Comparison of ENCODE assay signal across 7 cellular contexts in genomic region chr3:142581070-142581469, GRCh38. TPM values are rescaled to one million over a fixed set of nuclear protein-coding genes. Genes with fewer than 3 reads are reported as not detected.
DNase-seq lines count a peak whose midpoint lies in the region; ATAC-seq, FAIRE-seq and TF ChIP-seq lines count a peak whose summit lies in the region.
"Not testable (repeated sequence)": the region's sequence is repeated elsewhere in the genome, so short reads cannot be mapped to it uniquely, and the experiment has no call there.

No MANE protein-coding gene starts in this region.

- CTCF ChIA-PET in WTC11 (lab: Charles Lee) = interaction anchor here (0.6 to 1.0 kb wide), 2 partner anchors 248 to 1349 kb away, joined by 3 read pairs; no protein-coding TSS in a partner anchor
- CTCF ChIA-PET in H1 (lab: Charles Lee; ENCODE audit: partially characterized antibody) = interaction anchor here (0.6 to 1.3 kb wide), 3 partner anchors 11 to 100 kb away, joined by 3 to 4 read pairs (median 3); no protein-coding TSS in a partner anchor
- CTCF ChIA-PET in HepG2 (lab: Yijun Ruan, JAX; ENCODE audit: low intra/inter-chr PET ratio, low total read pairs) = not testable (repeated sequence)

- H4K91ac ChIP-seq in H1 (replicated peaks; ENCODE audit: insufficient read length, low read length) = not testable (repeated sequence)

- not testable (repeated sequence) for H4K20me1 ChIP-seq in GM23338 (replicated peaks; ENCODE audit: insufficient read depth); H1 (replicated peaks in 1 of 2; ENCODE audit: control insufficient read depth in 1 of 2, insufficient read depth in 2 of 2, low read length in 2 of 2); HepG2 (ENCODE audit: insufficient read depth, low read length)

- not testable (repeated sequence) for H2BK5ac ChIP-seq in H1 (ENCODE audit: low read depth, low read length)

- H3K27me3 ChIP-seq in GM23338 (ENCODE audit: insufficient read depth); HUES6 (ENCODE audit: control insufficient read depth, insufficient read depth, low read length); H1 (replicated peaks in 1 of 4; ENCODE audit: control insufficient read depth in 3 of 4, extremely low read depth in 1 of 4, insufficient read depth in 3 of 4, low read length in 3 of 4); HepG2 (ENCODE audit: control insufficient read depth in 1 of 2, insufficient read depth in 2 of 2, low read length in 2 of 2): not testable (repeated sequence)

- not testable (repeated sequence) for H3K27me3 Mint-ChIP-seq in GM23338 (ENCODE audit: insufficient read depth, low read depth, poor library complexity); WTC11 (ENCODE audit: low read depth); progenitor cell of endocrine pancreas

- not testable (repeated sequence) for H3K9me3 Mint-ChIP-seq in GM23338; WTC11; progenitor cell of endocrine pancreas (ENCODE audit: low read depth)

- not testable (repeated sequence) for H3K4me3 ChIP-seq in GM23338; HUES6 (ENCODE audit: low read depth, low read length); H1 (ENCODE audit: extremely low read depth in 1 of 4, insufficient read depth in 2 of 4, low read depth in 3 of 4, low read length in 4 of 4)
- H3K4me3 ChIP-seq in fibroblast of villous mesenchyme (ENCODE audit: low read depth, low read length) (peak overlapping the region; percentile 14), HepG2 (replicated peaks in 1 of 3; ENCODE audit: insufficient read depth in 1 of 3, low read depth in 2 of 3, low read length in 3 of 3) (peak overlapping the region; percentile 44 to 59 (median 53))

- H3K18ac ChIP-seq in H1 (ENCODE audit: extremely low read depth, low read length) = not testable (repeated sequence)

- H3K27ac ChIP-seq in GM23338 (ENCODE audit: low read depth) = peak overlapping the region; percentile 3; the same call in 1 of the 2 replicates
- H3K27ac ChIP-seq in HUES6 (ENCODE audit: low read depth, low read length) = peak overlapping the region; percentile 19; the same call in 1 of the 2 replicates
- not testable (repeated sequence) for H3K27ac ChIP-seq in H1 (ENCODE audit: low read depth, low read length); HepG2 (ENCODE audit: extremely low read length, insufficient read depth, low read length)

- H4K5ac ChIP-seq in H1 (ENCODE audit: insufficient read length, low read depth, low read length) = not testable (repeated sequence)

- H2AK5ac ChIP-seq in H1 (ENCODE audit: low read depth, low read length) = not testable (repeated sequence)

- H3K27ac Mint-ChIP-seq in GM23338 (peak overlapping the region; percentile 61), WTC11 (peak overlapping the region; percentile 48; the same call in 1 of the 2 replicates), progenitor cell of endocrine pancreas (peak overlapping the region; percentile 22)

- not testable (repeated sequence) for FAIRE-seq in H1 (lab: Jason Lieb, UNC); HepG2 (lab: Jason Lieb, UNC)

- ATAC-seq in GM23338, WTC11, HepG2: not testable (repeated sequence)

- H3K4me1 Mint-ChIP-seq in GM23338 = peaks cover 21% of the 10 kb centered on the region
- peaks cover 25% of the 10 kb centered on the region for H3K4me1 Mint-ChIP-seq in WTC11
- peaks cover 13% of the 10 kb centered on the region for H3K4me1 Mint-ChIP-seq in progenitor cell of endocrine pancreas (ENCODE audit: low read depth)

- peaks cover 23% of the 10 kb centered on the region for H3K79me2 ChIP-seq in GM23338 (replicated peaks; ENCODE audit: insufficient read depth)
- H3K79me2 ChIP-seq in H1 (ENCODE audit: control insufficient read depth in 1 of 2, insufficient read depth in 2 of 2, low read length in 2 of 2) = peaks cover 0 to 21% of the 10 kb centered on the region in 2 experiments; a peak in 2 of 4 replicates
- H3K79me2 ChIP-seq in HepG2 (ENCODE audit: insufficient read depth, low read length) = peaks cover 22% of the 10 kb centered on the region

- not testable (repeated sequence) for H3K4me3 Mint-ChIP-seq in GM23338; WTC11; progenitor cell of endocrine pancreas (ENCODE audit: low read depth)

- not testable (repeated sequence) for H3K79me1 ChIP-seq in H1 (ENCODE audit: low read depth, low read length)

- in situ Hi-C loops in HepG2 (cut with HindIII; ENCODE audit: extremely low pct_ligation_motif_present, low pct_unique_long_range_greater_than_20kb) = loop anchor here (5.0 kb wide), 1 partner anchor 411 kb away; no protein-coding TSS in a partner anchor

- H3K4me2 ChIP-seq in GM23338; H1 (ENCODE audit: insufficient read depth in 1 of 2, low read depth in 2 of 2, low read length in 2 of 2): not testable (repeated sequence)
- peak overlapping the region; percentile 77 for H3K4me2 ChIP-seq in HepG2 (ENCODE audit: low read depth, low read length)

- not testable (repeated sequence) for H3K9ac ChIP-seq in HUES6 (ENCODE audit: low read length); H1 (replicated peaks in 1 of 4; ENCODE audit: extremely low read depth in 1 of 4, low read depth in 3 of 4, low read length in 3 of 4)
- H3K9ac ChIP-seq in HepG2 (ENCODE audit: insufficient read depth, low read depth, low read length) = peak overlapping the region; percentile 37

- not testable (repeated sequence) for TF ChIP-seq CTCF in GM23338 (conservative IDR thresholded peaks at IDR 0.05; ENCODE audit: low read depth in 2 of 2); WTC11 (IDR thresholded peaks at IDR 0.05); H1 (IDR thresholded peaks at IDR 0.05; ENCODE audit: control extremely low read depth in 1 of 3, insufficient read depth in 1 of 3, low read depth in 1 of 3, low read length in 3 of 3); fibroblast of villous mesenchyme (IDR thresholded peaks at IDR 0.05; ENCODE audit: insufficient read depth, low read depth, low read length); HepG2 (CRISPR knock-in tag; IDR thresholded peaks at IDR 0.05); progenitor cell of endocrine pancreas (IDR thresholded peaks at IDR 0.05; ENCODE audit: unreplicated experiment)

- not testable (repeated sequence) for TF ChIP-seq EP300 in H1 (IDR thresholded peaks at IDR 0.05; ENCODE audit: borderline replicate concordance in 1 of 2, low read depth in 2 of 2, low read length in 2 of 2); HepG2 (IDR thresholded peaks at IDR 0.05; ENCODE audit: low read depth in 2 of 2, low read length in 2 of 2); HepG2 (CRISPR knock-in tag; IDR thresholded peaks at IDR 0.05; ENCODE audit: borderline replicate concordance)

- not testable (repeated sequence) for TF ChIP-seq RAD21 in H1 (IDR thresholded peaks at IDR 0.05 in 1 of 2, conservative IDR thresholded peaks at IDR 0.05 in 1 of 2; ENCODE audit: low read depth in 2 of 2, low read length in 2 of 2); HepG2 (CRISPR knock-in tag; IDR thresholded peaks at IDR 0.05)

- not testable (repeated sequence) for TF ChIP-seq POLR2A in H1 (IDR thresholded peaks at IDR 0.05; ENCODE audit: control extremely low read depth in 1 of 2, low read depth in 2 of 2, low read length in 2 of 2); HepG2 (IDR thresholded peaks at IDR 0.05; ENCODE audit: insufficient read depth in 1 of 2, low read depth in 2 of 2, low read length in 2 of 2)

- not testable (repeated sequence) for H2BK20ac ChIP-seq in H1 (ENCODE audit: low read length)

- H3K36me3 Mint-ChIP-seq in GM23338 (ENCODE audit: low read depth); WTC11; progenitor cell of endocrine pancreas (ENCODE audit: insufficient read depth): not testable (repeated sequence)

- intact Hi-C loops in HepG2 (cut with micrococcal nuclease; ENCODE audit: unreplicated experiment) = loop anchor here (10.0 kb wide), 1 partner anchor 244 kb away; no protein-coding TSS in a partner anchor

- H3K23me2 ChIP-seq in H1 (ENCODE audit: low read depth, low read length) = not testable (repeated sequence)

- H3K23ac ChIP-seq in H1 (ENCODE audit: insufficient read length) = not testable (repeated sequence)

- H3F3A ChIP-seq in GM23338 (replicated peaks; ENCODE audit: low read depth) = not testable (repeated sequence)

- not testable (repeated sequence) for H2BK12ac ChIP-seq in H1 (ENCODE audit: low read depth, low read length)

- peak; percentile 35 for DNase-seq in GM23338 (ENCODE audit: low spot score)
- not testable (repeated sequence) for DNase-seq in WTC11 (ENCODE audit: low spot score); H1 (ENCODE audit: low read depth in 1 of 2, low spot score in 2 of 2); HepG2 (ENCODE audit: low spot score); progenitor cell of endocrine pancreas (ENCODE audit: low spot score, unreplicated experiment)
- DNase-seq in fibroblast of villous mesenchyme (ENCODE audit: low read depth) = peak; percentile 25

- H3K56ac ChIP-seq in H1 (replicated peaks; ENCODE audit: insufficient read length, low read depth, low read length) = not testable (repeated sequence)

- H3K4me1 ChIP-seq in GM23338 (ENCODE audit: insufficient read depth) = peaks cover 11% of the 10 kb centered on the region
- H3K4me1 ChIP-seq in HUES6 (ENCODE audit: control insufficient read depth, insufficient read depth, low read length) = peaks cover 13% of the 10 kb centered on the region
- H3K4me1 ChIP-seq in H1 (replicated peaks in 1 of 4; ENCODE audit: control insufficient read depth in 3 of 4, insufficient read depth in 4 of 4, low read length in 3 of 4) = not testable (repeated sequence)
- H3K4me1 ChIP-seq in HepG2 (ENCODE audit: insufficient read depth, low read length) = peaks cover 30% of the 10 kb centered on the region

- H2BK15ac ChIP-seq in H1 (ENCODE audit: low read length) = not testable (repeated sequence)

- not testable (repeated sequence) for H3K9me2 ChIP-seq in GM23338 (ENCODE audit: insufficient read depth)

- H3K4ac ChIP-seq in H1 (replicated peaks; ENCODE audit: insufficient read length, low read depth, low read length) = not testable (repeated sequence)

- not testable (repeated sequence) for H3K14ac ChIP-seq in H1 (ENCODE audit: insufficient read length)

- BruUV-seq in HepG2 (replicated peaks; lab: Mats Ljungman, UMichigan) = not testable (repeated sequence)

- H3K9me3 ChIP-seq in HUES6 (ENCODE audit: control insufficient read depth, insufficient read depth, low read depth, low read length); H1 (ENCODE audit: insufficient read depth in 2 of 2, low read depth in 1 of 2, low read length in 1 of 2); HepG2 (ENCODE audit: low read length): not testable (repeated sequence)

- POLR2A ChIA-PET in WTC11 (lab: Charles Lee); HepG2 (lab: Yijun Ruan, JAX): not testable (repeated sequence)
- POLR2A ChIA-PET in H1 (lab: Charles Lee; ENCODE audit: partially characterized antibody) = interaction anchor here (0.9 to 3.1 kb wide), 5 partner anchors 11 to 420 kb away, joined by 3 to 8 read pairs (median 3); partner anchors contain the start of genes PLS1 and U2SURP

- H2AFZ ChIP-seq in GM23338 (peak overlapping the region; percentile 70), H1 (ENCODE audit: low read length) (peak overlapping the region; percentile 16; the same call in 1 of the 2 replicates), HepG2 (ENCODE audit: low read length) (peak overlapping the region; percentile 85)

- H2BK120ac ChIP-seq in H1 (replicated peaks; ENCODE audit: low read depth, low read length) = not testable (repeated sequence)

- WGBS in H1 (ENCODE audit: extremely low coverage in 1 of 2, insufficient coverage in 1 of 2, insufficient read length in 1 of 2, insufficient replicate concordance in 2 of 2, low coverage in 1 of 2, low lambda C conversion rate in 2 of 2, missing lambda C conversion rate in 1 of 2), 2 experiments = 84% methylated on average over 11 of the region's 11 CpGs; no CpG with 5 or more reads in 1 of the 2 experiments
- WGBS in HepG2 (ENCODE audit: low lambda C conversion rate) = 1% methylated on average over 11 of the region's 11 CpGs

- H4K8ac ChIP-seq in H1 (ENCODE audit: extremely low read depth, insufficient read depth, low read length) = not testable (repeated sequence)

- H3K36me3 ChIP-seq in GM23338 (ENCODE audit: insufficient read depth); HUES6 (ENCODE audit: control insufficient read depth, insufficient read depth, low read length); H1 (ENCODE audit: control insufficient read depth in 2 of 4, insufficient read depth in 4 of 4, low read length in 3 of 4); HepG2 (replicated peaks in 1 of 2; ENCODE audit: control insufficient read depth in 1 of 2, insufficient read depth in 2 of 2, low read length in 2 of 2): not testable (repeated sequence)

RNA-seq across cellular contexts. Expression of gene ATR, which starts 2.5 kb away (rescaled TPM):
- 32.4 and 39.1 TPM in 2 replicates for total RNA-seq in GM23338 (2014; rRNA removed; shearing (Covaris generic))
- polyA plus RNA-seq in GM23338 (2016; fragmentation: Nextera tagmentation; extraction: Ambion mirVana) = 28.4 and 29.7 TPM in 2 replicates
- 22.9 to 26.7 TPM (median 24.2 TPM) in 3 replicates for total RNA-seq in WTC11 (2021)
- total RNA-seq in H1 (2021; fragmentation: NEBNext Ultra II Directional; extraction: Animal tissue kit (Norgen Biotek cat#: 25700)) = 19.5 and 23.2 TPM in 2 replicates
- polyA plus RNA-seq in H1 (2011; rRNA removed) = 5.9 and 8.4 TPM in 2 replicates
- polyA plus RNA-seq in H1 (2011; cell fraction: cytosol; rRNA removed) = 12.3 TPM
- 13.6 TPM for polyA plus RNA-seq in H1 (2011; cell fraction: nucleus; rRNA removed)
- 9.2 to 13.5 TPM (median 11.9 TPM) in 4 replicates for polyA plus RNA-seq in H1 (2012, experiment 1 of 2)
- 0.76 TPM for polyA plus RNA-seq in H1 (2012, experiment 2 of 2)
- 12.7 TPM for polyA plus RNA-seq in H1 (2013, experiment 1 of 2)
- 12.8 TPM for polyA plus RNA-seq in H1 (2013, experiment 2 of 2)
- 31.1 and 38.8 TPM in 2 replicates for polyA minus RNA-seq in H1 (2011; rRNA and poly(A)+ RNA removed)
- polyA minus RNA-seq in H1 (2011; cell fraction: cytosol; rRNA and poly(A)+ RNA removed) = 16.5 TPM
- polyA minus RNA-seq in H1 (2011; cell fraction: nucleus; rRNA and poly(A)+ RNA removed) = 43.8 TPM
- 21.9 and 37.6 TPM in 2 replicates for total RNA-seq in fibroblast of villous mesenchyme
- total RNA-seq in HepG2 (2016; rRNA removed; fragmentation: Illumina TruSeq; extraction: Trizol) = 17.0 and 21.7 TPM in 2 replicates
- total RNA-seq in HepG2 (2016; cell fraction: cytosol; rRNA removed; fragmentation: Illumina TruSeq; extraction: Trizol; ENCODE audit: low read depth) = 3.3 and 4.6 TPM in 2 replicates
- total RNA-seq in HepG2 (2016; cell fraction: insoluble cytoplasmic fraction; rRNA removed; fragmentation: Illumina TruSeq; extraction: Trizol) = 16.0 and 21.3 TPM in 2 replicates
- 5.3 and 6.0 TPM in 2 replicates for total RNA-seq in HepG2 (2016; cell fraction: membrane; rRNA removed; fragmentation: Illumina TruSeq; extraction: Trizol)
- 32.5 and 33.4 TPM in 2 replicates for total RNA-seq in HepG2 (2016; cell fraction: nucleus; rRNA removed; fragmentation: Illumina TruSeq; extraction: Trizol)
- polyA plus RNA-seq in HepG2 (2011; rRNA removed) = 5.4 and 6.6 TPM in 2 replicates
- 1.7 and 3.5 TPM in 2 replicates for polyA plus RNA-seq in HepG2 (2011; cell fraction: cytosol; rRNA removed)
- polyA plus RNA-seq in HepG2 (2011; cell fraction: nucleus; rRNA removed) = 7.2 and 8.3 TPM in 2 replicates
- 6.6 and 8.4 TPM in 2 replicates for polyA plus RNA-seq in HepG2 (2012)
- 1.3 TPM in 2 replicates for polyA plus RNA-seq in HepG2 (2016; cell fraction: cytosol; fragmentation: Illumina TruSeq; extraction: Trizol; ENCODE audit: low read depth)
- polyA plus RNA-seq in HepG2 (2016; cell fraction: insoluble cytoplasmic fraction; fragmentation: Illumina TruSeq; extraction: Trizol; ENCODE audit: low read depth) = 12.9 and 13.9 TPM in 2 replicates
- polyA plus RNA-seq in HepG2 (2016; cell fraction: membrane; fragmentation: Illumina TruSeq; extraction: Trizol; ENCODE audit: low read depth) = 1.6 and 1.9 TPM in 2 replicates
- polyA plus RNA-seq in HepG2 (2016; cell fraction: nucleus; fragmentation: Illumina TruSeq; extraction: Trizol; ENCODE audit: insufficient read depth, low read depth) = 24.5 and 26.4 TPM in 2 replicates
- polyA minus RNA-seq in HepG2 (2011; rRNA and poly(A)+ RNA removed; ENCODE audit: low replicate concordance) = 6.9 and 27.7 TPM in 2 replicates
- polyA minus RNA-seq in HepG2 (2011; cell fraction: cytosol; rRNA and poly(A)+ RNA removed) = 6.3 and 7.6 TPM in 2 replicates
- 32.3 and 42.5 TPM in 2 replicates for polyA minus RNA-seq in HepG2 (2011; cell fraction: nucleus; rRNA and poly(A)+ RNA removed)
- 20.3 and 24.7 TPM in 2 replicates for total RNA-seq in progenitor cell of endocrine pancreas

RNA-seq across cellular contexts. Expression of gene PLS1, which starts 15.1 kb away (rescaled TPM):
- 39.0 and 42.2 TPM in 2 replicates for total RNA-seq in GM23338 (2014; rRNA removed; shearing (Covaris generic))
- 18.0 and 18.4 TPM in 2 replicates for polyA plus RNA-seq in GM23338 (2016; fragmentation: Nextera tagmentation; extraction: Ambion mirVana)
- total RNA-seq in WTC11 (2021) = 26.4 to 32.6 TPM (median 29.9 TPM) in 3 replicates
- total RNA-seq in H1 (2021; fragmentation: NEBNext Ultra II Directional; extraction: Animal tissue kit (Norgen Biotek cat#: 25700)) = 32.7 and 44.7 TPM in 2 replicates
- 10.6 and 18.7 TPM in 2 replicates for polyA plus RNA-seq in H1 (2011; rRNA removed)
- polyA plus RNA-seq in H1 (2011; cell fraction: cytosol; rRNA removed) = 19.0 TPM
- polyA plus RNA-seq in H1 (2011; cell fraction: nucleus; rRNA removed) = 5.2 TPM
- 16.9 to 33.5 TPM (median 23.2 TPM) in 4 replicates for polyA plus RNA-seq in H1 (2012, experiment 1 of 2)
- 2.0 TPM for polyA plus RNA-seq in H1 (2012, experiment 2 of 2)
- 20.8 TPM for polyA plus RNA-seq in H1 (2013, experiment 1 of 2)
- polyA plus RNA-seq in H1 (2013, experiment 2 of 2) = 21.3 TPM
- 21.8 and 32.1 TPM in 2 replicates for polyA minus RNA-seq in H1 (2011; rRNA and poly(A)+ RNA removed)
- polyA minus RNA-seq in H1 (2011; cell fraction: cytosol; rRNA and poly(A)+ RNA removed) = 15.0 TPM
- polyA minus RNA-seq in H1 (2011; cell fraction: nucleus; rRNA and poly(A)+ RNA removed) = 15.1 TPM
- total RNA-seq in fibroblast of villous mesenchyme = 1.6 and 3.0 TPM in 2 replicates
- total RNA-seq in HepG2 (2016; rRNA removed; fragmentation: Illumina TruSeq; extraction: Trizol) = 21.1 and 34.1 TPM in 2 replicates
- total RNA-seq in HepG2 (2016; cell fraction: cytosol; rRNA removed; fragmentation: Illumina TruSeq; extraction: Trizol; ENCODE audit: low read depth) = 4.4 and 7.7 TPM in 2 replicates
- total RNA-seq in HepG2 (2016; cell fraction: insoluble cytoplasmic fraction; rRNA removed; fragmentation: Illumina TruSeq; extraction: Trizol) = 19.5 and 33.3 TPM in 2 replicates
- 5.7 and 6.6 TPM in 2 replicates for total RNA-seq in HepG2 (2016; cell fraction: membrane; rRNA removed; fragmentation: Illumina TruSeq; extraction: Trizol)
- 13.8 and 14.5 TPM in 2 replicates for total RNA-seq in HepG2 (2016; cell fraction: nucleus; rRNA removed; fragmentation: Illumina TruSeq; extraction: Trizol)
- polyA plus RNA-seq in HepG2 (2011; rRNA removed) = 8.3 and 11.2 TPM in 2 replicates
- 5.3 and 9.1 TPM in 2 replicates for polyA plus RNA-seq in HepG2 (2011; cell fraction: cytosol; rRNA removed)
- polyA plus RNA-seq in HepG2 (2011; cell fraction: nucleus; rRNA removed) = 2.6 and 3.8 TPM in 2 replicates
- polyA plus RNA-seq in HepG2 (2012) = 8.5 and 14.1 TPM in 2 replicates
- polyA plus RNA-seq in HepG2 (2016; cell fraction: cytosol; fragmentation: Illumina TruSeq; extraction: Trizol; ENCODE audit: low read depth) = 0.65 and 0.89 TPM in 2 replicates
- 18.7 and 20.7 TPM in 2 replicates for polyA plus RNA-seq in HepG2 (2016; cell fraction: insoluble cytoplasmic fraction; fragmentation: Illumina TruSeq; extraction: Trizol; ENCODE audit: low read depth)
- 1.8 TPM in 2 replicates for polyA plus RNA-seq in HepG2 (2016; cell fraction: membrane; fragmentation: Illumina TruSeq; extraction: Trizol; ENCODE audit: low read depth)
- polyA plus RNA-seq in HepG2 (2016; cell fraction: nucleus; fragmentation: Illumina TruSeq; extraction: Trizol; ENCODE audit: insufficient read depth, low read depth) = 7.7 and 8.5 TPM in 2 replicates
- polyA minus RNA-seq in HepG2 (2011; rRNA and poly(A)+ RNA removed; ENCODE audit: low replicate concordance) = 4.7 and 8.0 TPM in 2 replicates
- polyA minus RNA-seq in HepG2 (2011; cell fraction: cytosol; rRNA and poly(A)+ RNA removed) = 10.1 and 13.0 TPM in 2 replicates
- 13.4 and 18.6 TPM in 2 replicates for polyA minus RNA-seq in HepG2 (2011; cell fraction: nucleus; rRNA and poly(A)+ RNA removed)
- 15.7 and 16.0 TPM in 2 replicates for total RNA-seq in progenitor cell of endocrine pancreas

Comparison
In these comparisons a context has a peak if more than half of its experiments do, and no peak if none do; other contexts are left out.
1. H2AFZ ChIP-seq: peak in every context shown above with its lines; median percentile 85 in HepG2; 70 in GM23338; 16 in H1.